Comparison of ENCODE assay signal across 1 cellular context in the genomic region with DNA sequence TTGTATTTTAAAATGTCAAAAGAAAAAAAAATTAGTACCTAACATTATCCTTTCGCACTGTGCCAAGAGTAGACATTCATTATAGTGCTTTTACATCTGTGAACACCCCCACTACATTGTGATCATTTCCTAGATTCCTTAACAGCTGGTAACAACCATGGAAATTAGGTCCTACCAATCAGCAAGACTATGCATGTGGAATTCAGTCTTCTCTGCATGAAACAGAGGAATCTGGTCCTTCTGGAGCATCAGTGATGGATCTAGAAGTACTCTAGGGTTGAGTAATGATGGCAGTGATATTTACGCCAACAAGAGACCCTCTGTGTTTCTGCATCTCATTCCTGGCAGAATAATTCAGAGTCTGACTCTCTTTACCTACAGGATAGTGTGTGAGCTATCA.
TF ChIP-seq lines count a peak whose summit lies in the region.

No MANE protein-coding gene starts in this region.

TF ChIP-seq in GM23338, 12 proteins besides CTCF, POLR2A, EP300 and RAD21:
- TF ChIP-seq, protein P1, sequence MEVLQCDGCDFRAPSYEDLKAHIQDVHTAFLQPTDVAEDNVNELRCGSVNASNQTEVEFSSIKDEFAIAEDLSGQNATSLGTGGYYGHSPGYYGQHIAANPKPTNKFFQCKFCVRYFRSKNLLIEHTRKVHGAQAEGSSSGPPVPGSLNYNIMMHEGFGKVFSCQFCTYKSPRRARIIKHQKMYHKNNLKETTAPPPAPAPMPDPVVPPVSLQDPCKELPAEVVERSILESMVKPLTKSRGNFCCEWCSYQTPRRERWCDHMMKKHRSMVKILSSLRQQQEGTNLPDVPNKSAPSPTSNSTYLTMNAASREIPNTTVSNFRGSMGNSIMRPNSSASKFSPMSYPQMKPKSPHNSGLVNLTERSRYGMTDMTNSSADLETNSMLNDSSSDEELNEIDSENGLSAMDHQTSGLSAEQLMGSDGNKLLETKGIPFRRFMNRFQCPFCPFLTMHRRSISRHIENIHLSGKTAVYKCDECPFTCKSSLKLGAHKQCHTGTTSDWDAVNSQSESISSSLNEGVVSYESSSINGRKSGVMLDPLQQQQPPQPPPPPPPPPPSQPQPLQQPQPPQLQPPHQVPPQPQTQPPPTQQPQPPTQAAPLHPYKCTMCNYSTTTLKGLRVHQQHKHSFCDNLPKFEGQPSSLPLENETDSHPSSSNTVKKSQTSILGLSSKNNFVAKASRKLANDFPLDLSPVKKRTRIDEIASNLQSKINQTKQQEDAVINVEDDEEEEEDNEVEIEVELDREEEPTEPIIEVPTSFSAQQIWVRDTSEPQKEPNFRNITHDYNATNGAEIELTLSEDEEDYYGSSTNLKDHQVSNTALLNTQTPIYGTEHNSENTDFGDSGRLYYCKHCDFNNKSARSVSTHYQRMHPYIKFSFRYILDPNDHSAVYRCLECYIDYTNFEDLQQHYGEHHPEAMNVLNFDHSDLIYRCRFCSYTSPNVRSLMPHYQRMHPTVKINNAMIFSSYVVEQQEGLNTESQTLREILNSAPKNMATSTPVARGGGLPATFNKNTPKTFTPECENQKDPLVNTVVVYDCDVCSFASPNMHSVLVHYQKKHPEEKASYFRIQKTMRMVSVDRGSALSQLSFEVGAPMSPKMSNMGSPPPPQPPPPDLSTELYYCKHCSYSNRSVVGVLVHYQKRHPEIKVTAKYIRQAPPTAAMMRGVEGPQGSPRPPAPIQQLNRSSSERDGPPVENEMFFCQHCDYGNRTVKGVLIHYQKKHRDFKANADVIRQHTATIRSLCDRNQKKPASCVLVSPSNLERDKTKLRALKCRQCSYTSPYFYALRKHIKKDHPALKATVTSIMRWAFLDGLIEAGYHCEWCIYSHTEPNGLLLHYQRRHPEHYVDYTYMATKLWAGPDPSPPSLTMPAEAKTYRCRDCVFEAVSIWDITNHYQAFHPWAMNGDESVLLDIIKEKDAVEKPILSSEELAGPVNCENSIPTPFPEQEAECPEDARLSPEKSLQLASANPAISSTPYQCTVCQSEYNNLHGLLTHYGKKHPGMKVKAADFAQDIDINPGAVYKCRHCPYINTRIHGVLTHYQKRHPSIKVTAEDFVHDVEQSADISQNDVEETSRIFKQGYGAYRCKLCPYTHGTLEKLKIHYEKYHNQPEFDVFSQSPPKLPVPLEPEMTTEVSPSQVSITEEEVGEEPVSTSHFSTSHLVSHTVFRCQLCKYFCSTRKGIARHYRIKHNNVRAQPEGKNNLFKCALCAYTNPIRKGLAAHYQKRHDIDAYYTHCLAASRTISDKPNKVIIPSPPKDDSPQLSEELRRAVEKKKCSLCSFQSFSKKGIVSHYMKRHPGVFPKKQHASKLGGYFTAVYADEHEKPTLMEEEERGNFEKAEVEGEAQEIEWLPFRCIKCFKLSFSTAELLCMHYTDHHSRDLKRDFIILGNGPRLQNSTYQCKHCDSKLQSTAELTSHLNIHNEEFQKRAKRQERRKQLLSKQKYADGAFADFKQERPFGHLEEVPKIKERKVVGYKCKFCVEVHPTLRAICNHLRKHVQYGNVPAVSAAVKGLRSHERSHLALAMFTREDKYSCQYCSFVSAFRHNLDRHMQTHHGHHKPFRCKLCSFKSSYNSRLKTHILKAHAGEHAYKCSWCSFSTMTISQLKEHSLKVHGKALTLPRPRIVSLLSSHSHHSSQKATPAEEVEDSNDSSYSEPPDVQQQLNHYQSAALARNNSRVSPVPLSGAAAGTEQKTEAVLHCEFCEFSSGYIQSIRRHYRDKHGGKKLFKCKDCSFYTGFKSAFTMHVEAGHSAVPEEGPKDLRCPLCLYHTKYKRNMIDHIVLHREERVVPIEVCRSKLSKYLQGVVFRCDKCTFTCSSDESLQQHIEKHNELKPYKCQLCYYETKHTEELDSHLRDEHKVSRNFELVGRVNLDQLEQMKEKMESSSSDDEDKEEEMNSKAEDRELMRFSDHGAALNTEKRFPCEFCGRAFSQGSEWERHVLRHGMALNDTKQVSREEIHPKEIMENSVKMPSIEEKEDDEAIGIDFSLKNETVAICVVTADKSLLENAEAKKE (CRISPR knock-in tag; IDR thresholded peaks at IDR 0.05) = peak; percentile 96
- TF ChIP-seq ZNF331 (CRISPR knock-in tag; IDR thresholded peaks at IDR 0.05; ENCODE audit: low read depth) = no peak
